Comparison of ENCODE assay signal across 1 cellular context in the genomic region with DNA sequence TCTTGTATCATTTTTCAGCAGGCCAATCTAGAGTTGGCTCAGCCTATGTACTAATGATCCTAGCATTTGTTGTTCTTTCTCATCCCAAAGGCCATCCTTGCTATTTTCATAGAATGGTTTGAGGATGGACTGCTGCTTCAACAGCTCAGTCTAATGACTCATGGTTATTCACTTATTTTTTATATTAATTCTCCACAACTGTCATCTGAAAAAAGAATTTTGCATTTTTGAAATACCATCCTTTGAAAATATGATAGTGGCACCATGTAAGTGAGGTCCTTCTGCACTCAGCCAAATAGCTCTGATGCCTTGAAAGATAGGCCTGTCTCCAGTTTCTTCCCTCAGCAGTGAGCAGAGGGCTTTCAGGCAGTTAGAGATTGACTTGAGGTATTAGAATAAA.
TF ChIP-seq lines count a peak whose summit lies in the region.

No MANE protein-coding gene starts in this region.

TF ChIP-seq in HEK293, 187 proteins besides CTCF, POLR2A, EP300 and RAD21 (continued from another document):
- TF ChIP-seq, protein P1, sequence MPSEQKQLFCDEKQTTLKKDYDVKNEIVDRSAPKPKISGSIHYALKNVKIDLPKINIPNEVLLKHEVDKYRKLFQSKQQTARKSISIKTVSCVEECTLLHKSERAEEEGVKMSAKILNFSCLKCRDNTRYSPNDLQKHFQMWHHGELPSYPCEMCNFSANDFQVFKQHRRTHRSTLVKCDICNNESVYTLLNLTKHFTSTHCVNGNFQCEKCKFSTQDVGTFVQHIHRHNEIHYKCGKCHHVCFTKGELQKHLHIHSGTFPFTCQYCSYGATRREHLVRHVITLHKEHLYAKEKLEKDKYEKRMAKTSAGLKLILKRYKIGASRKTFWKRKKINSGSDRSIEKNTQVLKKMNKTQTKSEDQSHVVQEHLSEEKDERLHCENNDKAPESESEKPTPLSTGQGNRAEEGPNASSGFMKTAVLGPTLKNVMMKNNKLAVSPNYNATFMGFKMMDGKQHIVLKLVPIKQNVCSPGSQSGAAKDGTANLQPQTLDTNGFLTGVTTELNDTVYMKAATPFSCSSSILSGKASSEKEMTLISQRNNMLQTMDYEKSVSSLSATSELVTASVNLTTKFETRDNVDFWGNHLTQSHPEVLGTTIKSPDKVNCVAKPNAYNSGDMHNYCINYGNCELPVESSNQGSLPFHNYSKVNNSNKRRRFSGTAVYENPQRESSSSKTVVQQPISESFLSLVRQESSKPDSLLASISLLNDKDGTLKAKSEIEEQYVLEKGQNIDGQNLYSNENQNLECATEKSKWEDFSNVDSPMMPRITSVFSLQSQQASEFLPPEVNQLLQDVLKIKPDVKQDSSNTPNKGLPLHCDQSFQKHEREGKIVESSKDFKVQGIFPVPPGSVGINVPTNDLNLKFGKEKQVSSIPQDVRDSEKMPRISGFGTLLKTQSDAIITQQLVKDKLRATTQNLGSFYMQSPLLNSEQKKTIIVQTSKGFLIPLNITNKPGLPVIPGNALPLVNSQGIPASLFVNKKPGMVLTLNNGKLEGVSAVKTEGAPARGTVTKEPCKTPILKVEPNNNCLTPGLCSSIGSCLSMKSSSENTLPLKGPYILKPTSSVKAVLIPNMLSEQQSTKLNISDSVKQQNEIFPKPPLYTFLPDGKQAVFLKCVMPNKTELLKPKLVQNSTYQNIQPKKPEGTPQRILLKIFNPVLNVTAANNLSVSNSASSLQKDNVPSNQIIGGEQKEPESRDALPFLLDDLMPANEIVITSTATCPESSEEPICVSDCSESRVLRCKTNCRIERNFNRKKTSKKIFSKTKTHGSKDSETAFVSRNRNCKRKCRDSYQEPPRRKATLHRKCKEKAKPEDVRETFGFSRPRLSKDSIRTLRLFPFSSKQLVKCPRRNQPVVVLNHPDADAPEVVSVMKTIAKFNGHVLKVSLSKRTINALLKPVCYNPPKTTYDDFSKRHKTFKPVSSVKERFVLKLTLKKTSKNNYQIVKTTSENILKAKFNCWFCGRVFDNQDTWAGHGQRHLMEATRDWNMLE (tag by site-specific recombination; conservative IDR thresholded peaks at IDR 0.05; ENCODE audit: low read depth) = no peak
- TF ChIP-seq ZNF670 (tag by site-specific recombination; IDR thresholded peaks at IDR 0.05; ENCODE audit: low read depth) = no peak
- TF ChIP-seq FEZF1 (tag by site-specific recombination; IDR thresholded peaks at IDR 0.05) = no peak
- TF ChIP-seq ZNF843 (tag by site-specific recombination; IDR thresholded peaks at IDR 0.05) = no peak
- TF ChIP-seq ZNF239 (tag by site-specific recombination; IDR thresholded peaks at IDR 0.05) = no peak
- TF ChIP-seq OSR2 (tag by site-specific recombination; IDR thresholded peaks at IDR 0.05) = no peak
- no peak for TF ChIP-seq ZNF777 (tag by site-specific recombination; IDR thresholded peaks at IDR 0.05; ENCODE audit: borderline replicate concordance)
- TF ChIP-seq SCRT1 (tag by site-specific recombination; IDR thresholded peaks at IDR 0.05; ENCODE audit: borderline replicate concordance) = no peak
- TF ChIP-seq, protein P2, sequence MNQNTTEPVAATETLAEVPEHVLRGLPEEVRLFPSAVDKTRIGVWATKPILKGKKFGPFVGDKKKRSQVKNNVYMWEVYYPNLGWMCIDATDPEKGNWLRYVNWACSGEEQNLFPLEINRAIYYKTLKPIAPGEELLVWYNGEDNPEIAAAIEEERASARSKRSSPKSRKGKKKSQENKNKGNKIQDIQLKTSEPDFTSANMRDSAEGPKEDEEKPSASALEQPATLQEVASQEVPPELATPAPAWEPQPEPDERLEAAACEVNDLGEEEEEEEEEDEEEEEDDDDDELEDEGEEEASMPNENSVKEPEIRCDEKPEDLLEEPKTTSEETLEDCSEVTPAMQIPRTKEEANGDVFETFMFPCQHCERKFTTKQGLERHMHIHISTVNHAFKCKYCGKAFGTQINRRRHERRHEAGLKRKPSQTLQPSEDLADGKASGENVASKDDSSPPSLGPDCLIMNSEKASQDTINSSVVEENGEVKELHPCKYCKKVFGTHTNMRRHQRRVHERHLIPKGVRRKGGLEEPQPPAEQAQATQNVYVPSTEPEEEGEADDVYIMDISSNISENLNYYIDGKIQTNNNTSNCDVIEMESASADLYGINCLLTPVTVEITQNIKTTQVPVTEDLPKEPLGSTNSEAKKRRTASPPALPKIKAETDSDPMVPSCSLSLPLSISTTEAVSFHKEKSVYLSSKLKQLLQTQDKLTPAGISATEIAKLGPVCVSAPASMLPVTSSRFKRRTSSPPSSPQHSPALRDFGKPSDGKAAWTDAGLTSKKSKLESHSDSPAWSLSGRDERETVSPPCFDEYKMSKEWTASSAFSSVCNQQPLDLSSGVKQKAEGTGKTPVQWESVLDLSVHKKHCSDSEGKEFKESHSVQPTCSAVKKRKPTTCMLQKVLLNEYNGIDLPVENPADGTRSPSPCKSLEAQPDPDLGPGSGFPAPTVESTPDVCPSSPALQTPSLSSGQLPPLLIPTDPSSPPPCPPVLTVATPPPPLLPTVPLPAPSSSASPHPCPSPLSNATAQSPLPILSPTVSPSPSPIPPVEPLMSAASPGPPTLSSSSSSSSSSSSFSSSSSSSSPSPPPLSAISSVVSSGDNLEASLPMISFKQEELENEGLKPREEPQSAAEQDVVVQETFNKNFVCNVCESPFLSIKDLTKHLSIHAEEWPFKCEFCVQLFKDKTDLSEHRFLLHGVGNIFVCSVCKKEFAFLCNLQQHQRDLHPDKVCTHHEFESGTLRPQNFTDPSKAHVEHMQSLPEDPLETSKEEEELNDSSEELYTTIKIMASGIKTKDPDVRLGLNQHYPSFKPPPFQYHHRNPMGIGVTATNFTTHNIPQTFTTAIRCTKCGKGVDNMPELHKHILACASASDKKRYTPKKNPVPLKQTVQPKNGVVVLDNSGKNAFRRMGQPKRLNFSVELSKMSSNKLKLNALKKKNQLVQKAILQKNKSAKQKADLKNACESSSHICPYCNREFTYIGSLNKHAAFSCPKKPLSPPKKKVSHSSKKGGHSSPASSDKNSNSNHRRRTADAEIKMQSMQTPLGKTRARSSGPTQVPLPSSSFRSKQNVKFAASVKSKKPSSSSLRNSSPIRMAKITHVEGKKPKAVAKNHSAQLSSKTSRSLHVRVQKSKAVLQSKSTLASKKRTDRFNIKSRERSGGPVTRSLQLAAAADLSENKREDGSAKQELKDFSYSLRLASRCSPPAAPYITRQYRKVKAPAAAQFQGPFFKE (tag by site-specific recombination; IDR thresholded peaks at IDR 0.05; ENCODE audit: borderline replicate concordance) = no peak
- no peak for TF ChIP-seq ZNF664 (tag by site-specific recombination; IDR thresholded peaks at IDR 0.05)
TF ChIP-seq in HEK293: peak in this region for 0.
